ENCODE assay signal across 24 cellular contexts in genomic region chr16:57009641-57010170, GRCh38. TPM values are rescaled to one million over a fixed set of nuclear protein-coding genes. Genes with fewer than 3 reads are reported as not detected.
A peak's percentile ranks its signal among the peaks of the same experiment; 100 is the strongest.
DNase-seq lines count a peak whose midpoint lies in the region; ATAC-seq and TF ChIP-seq lines count a peak whose summit lies in the region.
"Had no signal": no experiment of that assay in that cellular context is flagged by ENCODE, and none has a peak within 500 bp of the region (broad histone marks: within the 10 kb centered on the region; RNA-seq: fewer than 3 reads in every experiment).

No MANE protein-coding gene starts in this region.

- H3K27ac ChIP-seq in OCI-LY7 (ENCODE audit: low read depth, low read length, poor library complexity, severe bottlenecking) = peak overlapping the region; percentile 34
- H3K27ac ChIP-seq: A549, esophagus squamous epithelium, left lung, upper lobe of left lung had no signal

- no peak for DNase-seq in activated CD4-positive, alpha-beta T cell treated with anti-CD3 and anti-CD28 coated beads, Interleukin-2, amount 10 ng/mL, durations not matched to agents 7 days and 5 days
- DNase-seq in activated CD4-positive, alpha-beta T cell treated with anti-CD3 and anti-CD28 coated beads, Interleukin-2, amount 50 U/mL, for 48 hours = no peak
- DNase-seq in OCI-LY7 (ENCODE audit: low spot score) (no peak), sciatic nerve (ENCODE audit: low spot score) (peak; percentile 8), AML-193 (lab: John Stamatoyannopoulos, UW) (no peak), glomerular visceral epithelial cell (ENCODE audit: extremely low spot score) (no peak)
- no peak for DNase-seq in activated naive CD8-positive, alpha-beta T cell treated with anti-CD3 and anti-CD28 coated beads for 36 hours
- DNase-seq: amniotic stem cell; esophagus squamous epithelium; GOT3; left lung; MV-4-11; NCI-H2029 treated with DMSO at 0.1 percent for 48 hours; NCI-H524; occipital lobe; right cardiac atrium; stimulated activated CD4-positive, alpha-beta T cell treated with anti-CD3 and anti-CD28 coated beads, Interleukin-15, amount 100 ng/mL, for 24 hours; stimulated activated naive CD4-positive, alpha-beta T cell treated with Interleukin-2 at 50 U/mL for 16 hours; upper lobe of left lung had no signal

- no peak for ATAC-seq in sciatic nerve
- ATAC-seq in HG03025 (IDR thresholded peaks at IDR 0.05; ENCODE audit: low FRiP score, unreplicated experiment) = no peak
- ATAC-seq: A549, K562, left lung, right cardiac atrium had no signal

- H3K36me3 Mint-ChIP-seq in activated CD4-positive, alpha-beta T cell treated with anti-CD3 and anti-CD28 coated beads, Interleukin-2, amount 10 ng/mL, durations not matched to agents 7 days and 5 days (ENCODE audit: low read depth) = peaks cover 61% of the 10 kb centered on the region
- H3K36me3 Mint-ChIP-seq in activated naive CD8-positive, alpha-beta T cell treated with anti-CD3 and anti-CD28 coated beads for 36 hours = peaks cover 53% of the 10 kb centered on the region

- H3K9me3 Mint-ChIP-seq in activated CD4-positive, alpha-beta T cell treated with anti-CD3 and anti-CD28 coated beads, Interleukin-2, amount 10 ng/mL, durations not matched to agents 7 days and 5 days = no peaks in the 10 kb centered on the region
- no peaks in the 10 kb centered on the region for H3K9me3 Mint-ChIP-seq in activated naive CD8-positive, alpha-beta T cell treated with anti-CD3 and anti-CD28 coated beads for 36 hours

- no peaks in the 10 kb centered on the region for H3K27me3 Mint-ChIP-seq in activated CD4-positive, alpha-beta T cell treated with anti-CD3 and anti-CD28 coated beads, Interleukin-2, amount 10 ng/mL, durations not matched to agents 7 days and 5 days
- H3K27me3 Mint-ChIP-seq in activated naive CD8-positive, alpha-beta T cell treated with anti-CD3 and anti-CD28 coated beads for 36 hours = no peaks in the 10 kb centered on the region

- H2AFZ ChIP-seq in OCI-LY7 (ENCODE audit: low read length) = no peak overlapping the region

- peaks cover 77% of the 10 kb centered on the region for H3K4me1 Mint-ChIP-seq in activated CD4-positive, alpha-beta T cell treated with anti-CD3 and anti-CD28 coated beads, Interleukin-2, amount 10 ng/mL, durations not matched to agents 7 days and 5 days
- peaks cover 82% of the 10 kb centered on the region for H3K4me1 Mint-ChIP-seq in activated naive CD8-positive, alpha-beta T cell treated with anti-CD3 and anti-CD28 coated beads for 36 hours

- CTCF ChIA-PET in activated CD4-positive, alpha-beta T cell treated with anti-CD3 and anti-CD28 coated beads, Interleukin-2, amount 10 ng/mL, durations not matched to agents 7 days and 5 days (lab: Charles Lee) = interaction anchor here (1.0 to 2.4 kb wide), 8 partner anchors 10 to 44 kb away, joined by 3 to 12 read pairs (median 4); partner anchors contain the start of gene NLRC5
- CTCF ChIA-PET in OCI-LY7 (lab: Charles Lee; ENCODE audit: unreplicated experiment) = interaction anchor here (1.2 kb wide), 1 partner anchor 32 kb away, joined by 4 read pairs; no protein-coding TSS in a partner anchor

- POLR2A ChIA-PET in activated CD4-positive, alpha-beta T cell treated with anti-CD3 and anti-CD28 coated beads, Interleukin-2, amount 10 ng/mL, durations not matched to agents 7 days and 5 days (lab: Charles Lee) = interaction anchor here (1.3 kb wide), 1 partner anchor 14 kb away, joined by 4 read pairs; no protein-coding TSS in a partner anchor
- POLR2A ChIA-PET in OCI-LY7 (lab: Charles Lee) = interaction anchor here (0.6 to 7.4 kb wide), 10 partner anchors 12 to 94 kb away, joined by 3 to 76 read pairs (median 4); partner anchors contain the start of gene NLRC5

- no peaks in the 10 kb centered on the region for H3K9me2 ChIP-seq in OCI-LY7 (ENCODE audit: insufficient read depth, low read length)

- H3K79me2 ChIP-seq in OCI-LY7 (ENCODE audit: insufficient read depth, low read depth, low read length) = peaks cover 100% of the 10 kb centered on the region

- H3K9me3 ChIP-seq in OCI-LY7 (ENCODE audit: low read length) = no peaks in the 10 kb centered on the region
- H3K9me3 ChIP-seq: A549, esophagus squamous epithelium, left lung, upper lobe of left lung had no signal

- H3K4me3 Mint-ChIP-seq in activated CD4-positive, alpha-beta T cell treated with anti-CD3 and anti-CD28 coated beads, Interleukin-2, amount 10 ng/mL, durations not matched to agents 7 days and 5 days = no peak overlapping the region
- H3K4me3 Mint-ChIP-seq in activated naive CD8-positive, alpha-beta T cell treated with anti-CD3 and anti-CD28 coated beads for 36 hours = peak overlapping the region; percentile 8

- H4K20me1 ChIP-seq in OCI-LY7 (ENCODE audit: insufficient read depth, low read length) = no peaks in the 10 kb centered on the region

- no peak for TF ChIP-seq CTCF in OCI-LY7 (conservative IDR thresholded peaks at IDR 0.05; ENCODE audit: low read length)

- H3K36me3 ChIP-seq in OCI-LY7 (ENCODE audit: insufficient read depth, low read length) = peaks cover 61% of the 10 kb centered on the region
- H3K36me3 ChIP-seq: upper lobe of left lung had no signal

- no TSS peak for BruUV-seq in OCI-LY7 (replicated peaks; lab: Mats Ljungman, UMichigan)

- H3K4me1 ChIP-seq in OCI-LY7 (ENCODE audit: insufficient read depth, low read length, poor library complexity, severe bottlenecking) = peaks cover 89% of the 10 kb centered on the region
- H3K4me1 ChIP-seq: A549 had no signal

- no peak overlapping the region for H3K4me3 ChIP-seq in OCI-LY7 (ENCODE audit: low read depth, low read length, poor library complexity, severe bottlenecking)
- H3K4me3 ChIP-seq: A549, esophagus squamous epithelium, K562, left lung, upper lobe of left lung had no signal

- intact Hi-C loops in OCI-LY7 (cut with micrococcal nuclease; ENCODE audit: unreplicated experiment) (no loop called here), sciatic nerve (cut with DNase I) (no loop called here)

- H3K4me2 ChIP-seq in OCI-LY7 (ENCODE audit: low read length) = peak overlapping the region; percentile 45; the same call in 1 of the 2 replicates
- H3K4me2 ChIP-seq: A549 had no signal

- peak overlapping the region; percentile 43 for H3K27ac Mint-ChIP-seq in activated CD4-positive, alpha-beta T cell treated with anti-CD3 and anti-CD28 coated beads, Interleukin-2, amount 10 ng/mL, durations not matched to agents 7 days and 5 days
- H3K27ac Mint-ChIP-seq in activated naive CD8-positive, alpha-beta T cell treated with anti-CD3 and anti-CD28 coated beads for 36 hours = peak overlapping the region; percentile 91

RNA-seq across cellular contexts. Expression of gene NLRC5, which starts 20.3 kb away (rescaled TPM):
- total RNA-seq in activated CD4-positive, alpha-beta T cell treated with anti-CD3 and anti-CD28 coated beads, Interleukin-2, amount 10 ng/mL, durations not matched to agents 7 days and 5 days = 100 to 1,000 TPM; 428 to 468 TPM
- total RNA-seq in OCI-LY7 (2014; rRNA removed; shearing (Covaris generic)) = 156 and 199 TPM in 2 replicates
- total RNA-seq in OCI-LY7 (2022) (305 and 310 TPM in 2 replicates), sciatic nerve (60.1 TPM)
- 100 to 1,000 TPM; 142 to 151 TPM for total RNA-seq in activated naive CD8-positive, alpha-beta T cell treated with anti-CD3 and anti-CD28 coated beads for 36 hours

RNA-seq across cellular contexts. Expression of gene CETP, which starts 48.0 kb away (rescaled TPM):
- total RNA-seq in activated CD4-positive, alpha-beta T cell treated with anti-CD3 and anti-CD28 coated beads, Interleukin-2, amount 10 ng/mL, durations not matched to agents 7 days and 5 days = not detected
- 0.54 and 0.67 TPM in 2 replicates for total RNA-seq in OCI-LY7 (2014; rRNA removed; shearing (Covaris generic))
- total RNA-seq in OCI-LY7 (2022) = 0.41 and 0.65 TPM in 2 replicates
- under 1 TPM in 1 of 2 experiments, not detected in 1; 0.12 TPM for total RNA-seq in activated naive CD8-positive, alpha-beta T cell treated with anti-CD3 and anti-CD28 coated beads for 36 hours
- total RNA-seq in sciatic nerve = 8.2 TPM
- total RNA-seq: cardiac septum, Daoy, K562 had no signal
